In genomic region chr11:8682219-8683114, GRCh38 we compare ENCODE assay signal across 1 cellular context.
TF ChIP-seq lines count a peak whose summit lies in the region.

TSS of gene RPL27A (plus strand) at chr11:8682792. CDS start at chr11:8682814, 22 bp downstream.
A gene with protein sequence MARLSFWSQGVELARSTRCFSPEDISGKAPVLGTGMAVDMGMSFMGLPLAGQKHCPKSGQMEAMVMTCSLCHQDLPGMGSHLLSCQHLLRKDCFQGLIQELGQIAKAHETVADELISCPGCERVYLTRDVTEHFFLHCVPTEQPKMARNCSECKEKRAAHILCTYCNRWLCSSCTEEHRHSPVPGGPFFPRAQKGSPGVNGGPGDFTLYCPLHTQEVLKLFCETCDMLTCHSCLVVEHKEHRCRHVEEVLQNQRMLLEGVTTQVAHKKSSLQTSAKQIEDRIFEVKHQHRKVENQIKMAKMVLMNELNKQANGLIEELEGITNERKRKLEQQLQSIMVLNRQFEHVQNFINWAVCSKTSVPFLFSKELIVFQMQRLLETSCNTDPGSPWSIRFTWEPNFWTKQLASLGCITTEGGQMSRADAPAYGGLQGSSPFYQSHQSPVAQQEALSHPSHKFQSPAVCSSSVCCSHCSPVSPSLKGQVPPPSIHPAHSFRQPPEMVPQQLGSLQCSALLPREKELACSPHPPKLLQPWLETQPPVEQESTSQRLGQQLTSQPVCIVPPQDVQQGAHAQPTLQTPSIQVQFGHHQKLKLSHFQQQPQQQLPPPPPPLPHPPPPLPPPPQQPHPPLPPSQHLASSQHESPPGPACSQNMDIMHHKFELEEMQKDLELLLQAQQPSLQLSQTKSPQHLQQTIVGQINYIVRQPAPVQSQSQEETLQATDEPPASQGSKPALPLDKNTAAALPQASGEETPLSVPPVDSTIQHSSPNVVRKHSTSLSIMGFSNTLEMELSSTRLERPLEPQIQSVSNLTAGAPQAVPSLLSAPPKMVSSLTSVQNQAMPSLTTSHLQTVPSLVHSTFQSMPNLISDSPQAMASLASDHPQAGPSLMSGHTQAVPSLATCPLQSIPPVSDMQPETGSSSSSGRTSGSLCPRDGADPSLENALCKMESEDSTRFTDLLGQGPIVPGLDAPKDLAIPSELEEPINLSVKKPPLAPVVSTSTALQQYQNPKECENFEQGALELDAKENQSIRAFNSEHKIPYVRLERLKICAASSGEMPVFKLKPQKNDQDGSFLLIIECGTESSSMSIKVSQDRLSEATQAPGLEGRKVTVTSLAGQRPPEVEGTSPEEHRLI (N-terminal part only) (minus strand): TSS chr11:8682665. CDS start chr11:8672274, 10,391 bp downstream.

TF ChIP-seq in HepG2, 621 proteins besides CTCF, POLR2A, EP300 and RAD21 (continued from another document):
- no peak for TF ChIP-seq GRHL1 (CRISPR knock-in tag; conservative IDR thresholded peaks at IDR 0.05)
- TF ChIP-seq FIP1L1 (IDR thresholded peaks at IDR 0.05; ENCODE audit: borderline replicate concordance, insufficient read depth, low read depth, low read length): no peak
TF ChIP-seq in HepG2: peak in this region for 297.
